ENCODE assay signal across 35 cellular contexts in the genomic region with DNA sequence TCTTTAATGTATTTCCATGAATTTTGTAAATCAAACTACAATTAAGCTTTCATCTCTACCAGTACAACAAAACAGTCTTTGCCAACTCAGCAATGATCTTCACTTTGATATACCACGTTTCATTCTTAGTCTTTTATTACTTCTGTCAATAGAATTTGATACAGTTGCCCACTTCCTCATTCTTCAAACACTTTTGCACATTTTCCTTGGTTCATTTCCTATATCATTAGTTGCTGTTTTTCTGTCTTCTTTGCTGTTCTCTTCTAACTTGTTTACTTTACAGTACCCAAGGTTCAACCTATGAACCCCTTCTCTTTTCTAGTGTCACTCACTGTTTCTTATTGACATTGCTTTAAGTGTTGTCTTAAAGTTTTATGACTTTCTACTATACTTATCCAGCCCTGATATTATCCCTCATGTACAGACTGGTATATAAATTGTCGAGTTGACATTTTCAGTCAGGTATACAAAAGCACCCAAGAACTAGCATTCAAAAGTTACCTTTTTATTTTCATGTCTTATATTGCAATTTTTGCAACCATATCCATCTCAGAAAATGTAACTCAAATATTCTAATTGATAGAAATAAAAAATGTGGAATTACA.
"Had no signal": no experiment of that assay in that cellular context is flagged by ENCODE, and none has a peak within 500 bp of the region (broad histone marks: within the 10 kb centered on the region; RNA-seq: fewer than 3 reads in every experiment).

No MANE protein-coding gene starts in this region.

- DNase-seq: activated CD4-positive, alpha-beta memory T cell treated with anti-CD3 and anti-CD28 coated beads, Interleukin-2, amount 10 ng/mL, durations not matched to agents 7 days and 5 days; activated CD4-positive, alpha-beta T cell treated with anti-CD3 and anti-CD28 coated beads for 1 hour; activated CD4-positive, alpha-beta T cell treated with anti-CD3 and anti-CD28 coated beads for 48 hours; activated CD4-positive, CD25-positive, alpha-beta regulatory T cell; activated CD8-positive, alpha-beta memory T cell treated with anti-CD3 and anti-CD28 coated beads for 24 hours; activated CD8-positive, alpha-beta memory T cell treated with anti-CD3 and anti-CD28 coated beads, Interleukin-2, amount 10 ng/mL, durations not matched to agents 7 days and 5 days; activated CD8-positive, alpha-beta memory T cell treated with anti-CD3 and anti-CD28 coated beads, Interleukin-2, amount 50 U/mL, for 48 hours; activated effector memory CD4-positive, alpha-beta T cell treated with Interleukin-2 at 50 U/mL for 16 hours; activated naive CD4-positive, alpha-beta T cell treated with anti-CD3 and anti-CD28 coated beads, Interleukin-2, amount 10 ng/mL, durations not matched to agents 7 days and 5 days; activated naive CD8-positive, alpha-beta T cell treated with anti-CD3 and anti-CD28 coated beads, Interleukin-2, amount 50 U/mL, for 24 hours; activated T-cell treated with anti-CD3 and anti-CD28 coated beads, Interleukin-2, amount 50 U/mL, for 48 hours; anterior cingulate cortex; caudate nucleus; cerebellar nuclear complex; MG63; NCI-H1092 treated with DMSO at 0.1 percent for 48 hours; NCI-H1417; NCI-H146; NCI-H187; NCI-H2029 treated with DMSO at 0.1 percent for 48 hours; NCI-H2107; NCI-H2171; NCI-H510A treated with DMSO at 0.1 percent for 48 hours; NCI-H526 treated with DMSO at 0.1 percent for 48 hours; NK-92 treated with Interleukin-12 subunit alpha and Interleukin-12 subunit beta, amount 100 ng/mL, for 24 hours; Right ventricle myocardium superior; SK-N-SH; T-cell; T-helper 2 cell; T-helper 9 cell; WERI-Rb-1 had no signal

- H3K27ac ChIP-seq: SJSA1, WERI-Rb-1 had no signal

- H3K27me3 ChIP-seq: MG63, SJSA1 had no signal

- H3K27ac Mint-ChIP-seq: activated CD4-positive, alpha-beta memory T cell treated with anti-CD3 and anti-CD28 coated beads, Interleukin-2, amount 10 ng/mL, durations not matched to agents 7 days and 5 days; activated CD8-positive, alpha-beta memory T cell treated with anti-CD3 and anti-CD28 coated beads, Interleukin-2, amount 10 ng/mL, durations not matched to agents 7 days and 5 days; activated naive CD4-positive, alpha-beta T cell treated with anti-CD3 and anti-CD28 coated beads, Interleukin-2, amount 10 ng/mL, durations not matched to agents 7 days and 5 days; activated naive CD8-positive, alpha-beta T cell; activated naive CD8-positive, alpha-beta T cell treated with anti-CD3 and anti-CD28 coated beads, Interleukin-2, amount 50 U/mL, for 24 hours; brain; T-cell had no signal

- H3K36me3 ChIP-seq: MG63, SJSA1, WERI-Rb-1 had no signal

- H3K9ac ChIP-seq: SK-N-SH had no signal

- H3K4me3 ChIP-seq: MG63, SJSA1 had no signal

- FAIRE-seq: bronchial epithelial cell had no signal

- H3K4me2 ChIP-seq: SK-N-SH had no signal

- H3K27me3 Mint-ChIP-seq: activated CD4-positive, alpha-beta memory T cell treated with anti-CD3 and anti-CD28 coated beads, Interleukin-2, amount 10 ng/mL, durations not matched to agents 7 days and 5 days; activated CD8-positive, alpha-beta memory T cell treated with anti-CD3 and anti-CD28 coated beads, Interleukin-2, amount 10 ng/mL, durations not matched to agents 7 days and 5 days; activated naive CD4-positive, alpha-beta T cell treated with anti-CD3 and anti-CD28 coated beads, Interleukin-2, amount 10 ng/mL, durations not matched to agents 7 days and 5 days; activated naive CD8-positive, alpha-beta T cell; activated naive CD8-positive, alpha-beta T cell treated with anti-CD3 and anti-CD28 coated beads, Interleukin-2, amount 50 U/mL, for 24 hours; brain; T-cell had no signal

- H3K4me1 ChIP-seq: SJSA1 had no signal

- H3K9me3 ChIP-seq: SJSA1, SK-N-SH had no signal

- H3K4me1 Mint-ChIP-seq: activated CD4-positive, alpha-beta memory T cell treated with anti-CD3 and anti-CD28 coated beads, Interleukin-2, amount 10 ng/mL, durations not matched to agents 7 days and 5 days; activated CD8-positive, alpha-beta memory T cell treated with anti-CD3 and anti-CD28 coated beads, Interleukin-2, amount 10 ng/mL, durations not matched to agents 7 days and 5 days; activated naive CD4-positive, alpha-beta T cell treated with anti-CD3 and anti-CD28 coated beads, Interleukin-2, amount 10 ng/mL, durations not matched to agents 7 days and 5 days; activated naive CD8-positive, alpha-beta T cell treated with anti-CD3 and anti-CD28 coated beads, Interleukin-2, amount 50 U/mL, for 24 hours; brain; T-cell had no signal

- H3K4me3 Mint-ChIP-seq: activated CD4-positive, alpha-beta memory T cell treated with anti-CD3 and anti-CD28 coated beads, Interleukin-2, amount 10 ng/mL, durations not matched to agents 7 days and 5 days; activated CD8-positive, alpha-beta memory T cell treated with anti-CD3 and anti-CD28 coated beads, Interleukin-2, amount 10 ng/mL, durations not matched to agents 7 days and 5 days; activated naive CD4-positive, alpha-beta T cell treated with anti-CD3 and anti-CD28 coated beads, Interleukin-2, amount 10 ng/mL, durations not matched to agents 7 days and 5 days; activated naive CD8-positive, alpha-beta T cell; activated naive CD8-positive, alpha-beta T cell treated with anti-CD3 and anti-CD28 coated beads, Interleukin-2, amount 50 U/mL, for 24 hours; brain; T-cell had no signal

- H3K36me3 Mint-ChIP-seq: activated CD8-positive, alpha-beta memory T cell treated with anti-CD3 and anti-CD28 coated beads, Interleukin-2, amount 10 ng/mL, durations not matched to agents 7 days and 5 days; activated naive CD4-positive, alpha-beta T cell treated with anti-CD3 and anti-CD28 coated beads, Interleukin-2, amount 10 ng/mL, durations not matched to agents 7 days and 5 days; activated naive CD8-positive, alpha-beta T cell; brain; T-cell had no signal

- ATAC-seq: activated CD8-positive, alpha-beta memory T cell treated with anti-CD3 and anti-CD28 coated beads, Interleukin-2, amount 10 ng/mL, durations not matched to agents 7 days and 5 days; activated naive CD8-positive, alpha-beta T cell treated with anti-CD3 and anti-CD28 coated beads, Interleukin-2, amount 50 U/mL, for 24 hours; T-cell had no signal
